In the genomic region with DNA sequence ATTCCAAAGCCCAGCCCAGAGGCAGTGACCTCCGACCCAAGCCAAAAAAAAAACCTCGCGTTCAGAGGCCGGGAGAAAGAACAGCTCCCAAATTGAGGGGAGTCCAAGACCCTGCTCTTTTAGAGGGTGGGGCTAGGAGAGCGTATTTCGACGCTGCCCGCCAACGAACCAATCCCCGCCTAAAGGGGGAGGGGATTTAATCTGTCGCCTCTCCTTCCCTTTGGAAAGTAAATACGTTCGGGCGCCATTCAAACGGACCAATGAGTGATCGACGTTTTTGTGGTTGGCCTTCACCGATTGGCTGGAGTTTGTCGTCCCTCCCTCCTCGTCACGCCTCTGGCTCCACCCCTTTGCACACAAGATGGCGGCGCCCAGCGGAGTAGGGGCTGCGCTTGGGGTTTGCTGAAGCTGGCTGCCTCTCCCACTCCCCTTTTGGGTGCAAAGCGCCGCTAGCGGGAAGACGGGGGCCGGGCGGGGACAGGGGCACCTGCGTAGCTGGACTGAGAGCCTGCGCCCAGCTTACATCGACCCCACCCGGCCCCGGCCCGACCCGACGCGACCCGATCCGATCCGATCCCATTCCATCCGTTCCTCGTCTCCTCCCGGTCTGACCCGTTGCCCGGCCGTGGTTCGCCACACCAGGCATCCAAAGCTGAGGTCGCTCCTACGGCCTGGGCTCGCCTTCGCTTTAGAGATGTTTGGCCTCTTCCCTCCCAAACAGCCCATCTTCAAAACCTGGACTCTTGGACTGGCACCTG, we compare ENCODE assay signal across 8 cellular contexts. TPM values are rescaled to one million over a fixed set of nuclear protein-coding genes. Genes with fewer than 3 reads are reported as not detected.
DNase-seq lines count a peak whose midpoint lies in the region; ATAC-seq, FAIRE-seq and TF ChIP-seq lines count a peak whose summit lies in the region.

A gene (plus strand): TSS at position 355 of the 758 bp plus-strand sequence. CDS start 596 bp downstream, outside the sequence.

- peak within 1 kb of the TSS; percentile 92 to 96 (median 96) for H3K4me3 ChIP-seq in H1 (ENCODE audit: extremely low read depth in 1 of 4, insufficient read depth in 2 of 4, low read depth in 3 of 4, low read length in 4 of 4)

- H3K36me3 ChIP-seq in H1 (ENCODE audit: control insufficient read depth in 2 of 4, insufficient read depth in 4 of 4, low read length in 3 of 4) = peaks cover 0 to 6% (median 2%) of the 10 kb centered on the region in 4 experiments; a peak in 1 of 8 replicates

- peak within 1 kb of the TSS; percentile 35 for H3K4ac ChIP-seq in H1 (replicated peaks; ENCODE audit: insufficient read length, low read depth, low read length)

- peak within 1 kb of the TSS; percentile 45 for H4K5ac ChIP-seq in H1 (ENCODE audit: insufficient read length, low read depth, low read length)

- WGBS in H1 (ENCODE audit: extremely low coverage in 1 of 2, insufficient coverage in 1 of 2, insufficient read length in 1 of 2, insufficient replicate concordance in 2 of 2, low coverage in 1 of 2, low lambda C conversion rate in 2 of 2, missing lambda C conversion rate in 1 of 2), 2 experiments = 1% methylated on average over 25 of the region's 54 CpGs; no CpG with 5 or more reads in 1 of the 2 experiments

- no peak within 1 kb of the TSS for H2AFZ ChIP-seq in H1 (ENCODE audit: low read length)

- POLR2A ChIA-PET in H1 (lab: Charles Lee; ENCODE audit: partially characterized antibody) = interaction anchor here (0.7 to 3.9 kb wide), 8 partner anchors 12 to 240 kb away, joined by 3 to 29 read pairs (median 4); a partner anchor contains a TSS

- H3K4me1 ChIP-seq in H1 (replicated peaks in 1 of 4; ENCODE audit: control insufficient read depth in 3 of 4, insufficient read depth in 4 of 4, low read length in 3 of 4) = peaks cover 4 to 24% (median 18%) of the 10 kb centered on the region in 4 experiments

- H3K27ac Mint-ChIP-seq in memory B cell = peak within 1 kb of the TSS; percentile 94

- no peaks in the 10 kb centered on the region for H3K9me3 Mint-ChIP-seq in memory B cell

- peak within 1 kb of the TSS; percentile 89 for H2BK5ac ChIP-seq in H1 (ENCODE audit: low read depth, low read length)

- peaks cover 5 to 26% of the 10 kb centered on the region in 2 experiments; a peak in 3 of 4 replicates for H3K79me2 ChIP-seq in H1 (ENCODE audit: control insufficient read depth in 1 of 2, insufficient read depth in 2 of 2, low read length in 2 of 2)

- peak within 1 kb of the TSS; percentile 62 for H3K56ac ChIP-seq in H1 (replicated peaks; ENCODE audit: insufficient read length, low read depth, low read length)

- H3K9ac ChIP-seq in H1 (replicated peaks in 1 of 4; ENCODE audit: extremely low read depth in 1 of 4, low read depth in 3 of 4, low read length in 3 of 4) = peak within 1 kb of the TSS; percentile 68 to 97 (median 94)

- H3K79me1 ChIP-seq in H1 (ENCODE audit: low read depth, low read length) = peaks cover 12% of the 10 kb centered on the region

- peak within 1 kb of the TSS; percentile 79; the same call in 1 of the 2 replicates for H2AK5ac ChIP-seq in H1 (ENCODE audit: low read depth, low read length)

- peak within 1 kb of the TSS; percentile 89 for H3K27ac ChIP-seq in H1 (ENCODE audit: low read depth, low read length)

- CTCF ChIA-PET in H1 (lab: Charles Lee; ENCODE audit: partially characterized antibody) = interaction anchor here (0.6 to 20.0 kb wide), 7 partner anchors 14 to 1572 kb away, joined by 3 to 415 read pairs (median 4); a partner anchor contains a TSS

- peak in 1 of 2 experiments; percentile 88; a peak in 2 of 3 replicates for TF ChIP-seq POLR2A in H1 (IDR thresholded peaks at IDR 0.05; ENCODE audit: control extremely low read depth in 1 of 2, low read depth in 2 of 2, low read length in 2 of 2)

- H3K36me3 Mint-ChIP-seq in memory B cell = peaks cover 1% of the 10 kb centered on the region

- DNase-seq in COLO668 (lab: John Stamatoyannopoulos, UW; ENCODE audit: unreplicated experiment) (peak; percentile 93), HT1080 (ENCODE audit: low read depth) (peak; percentile 98), NOMO-1 treated with DMSO at 0.1 percent for 48 hours (lab: John Stamatoyannopoulos, UW; ENCODE audit: unreplicated experiment) (peak; percentile 97), H1 (ENCODE audit: low read depth in 1 of 2, low spot score in 2 of 2) (peak; percentile 95 to 98), memory B cell (ENCODE audit: low spot score in 2 of 2) (peak; percentile 85 to 90)
- DNase-seq in activated CD8-positive, alpha-beta memory T cell treated with anti-CD3 and anti-CD28 coated beads for 48 hours (ENCODE audit: low read depth in 2 of 3, low spot score in 2 of 3) = peak; percentile 80 to 83 (median 81)
- DNase-seq in stimulated activated CD8-positive, alpha-beta memory T cell treated with anti-CD3 and anti-CD28 coated beads, Interleukin-12 subunit alpha, Interleukin-12 subunit beta, amount 100 ng/mL, for 24 hours (ENCODE audit: extremely low read depth) = peak; percentile 78

- peak within 1 kb of the TSS; percentile 38 for H2BK120ac ChIP-seq in H1 (replicated peaks; ENCODE audit: low read depth, low read length)

- peak; percentile 100 for FAIRE-seq in H1 (lab: Jason Lieb, UNC)

- TF ChIP-seq RAD21 in H1 (IDR thresholded peaks at IDR 0.05 in 1 of 2, conservative IDR thresholded peaks at IDR 0.05 in 1 of 2; ENCODE audit: low read depth in 2 of 2, low read length in 2 of 2) = no peak

- peaks cover 5% of the 10 kb centered on the region; the same call in 1 of the 2 replicates for H3K23me2 ChIP-seq in H1 (ENCODE audit: low read depth, low read length)

- H3K4me1 Mint-ChIP-seq in memory B cell = peaks cover 25% of the 10 kb centered on the region

- H4K20me1 ChIP-seq in H1 (replicated peaks in 1 of 2; ENCODE audit: control insufficient read depth in 1 of 2, insufficient read depth in 2 of 2, low read length in 2 of 2) = peaks cover 3 to 11% of the 10 kb centered on the region in 2 experiments

- H4K91ac ChIP-seq in H1 (replicated peaks; ENCODE audit: insufficient read length, low read length) = peak within 1 kb of the TSS; percentile 80

- peak within 1 kb of the TSS; percentile 96 to 98 for H3K4me2 ChIP-seq in H1 (ENCODE audit: insufficient read depth in 1 of 2, low read depth in 2 of 2, low read length in 2 of 2)

- H3K23ac ChIP-seq in H1 (ENCODE audit: insufficient read length) = no peak within 1 kb of the TSS

- H3K9me3 ChIP-seq in H1 (ENCODE audit: insufficient read depth in 2 of 2, low read depth in 1 of 2, low read length in 1 of 2) = no peaks in the 10 kb centered on the region

- no peak within 1 kb of the TSS for H2BK20ac ChIP-seq in H1 (ENCODE audit: low read length)

- H3K27me3 ChIP-seq in H1 (replicated peaks in 1 of 4; ENCODE audit: control insufficient read depth in 3 of 4, extremely low read depth in 1 of 4, insufficient read depth in 3 of 4, low read length in 3 of 4) = peaks cover 3 to 8% (median 6%) of the 10 kb centered on the region in 4 experiments; a peak in 6 of 7 replicates

- no peak for TF ChIP-seq EP300 in H1 (IDR thresholded peaks at IDR 0.05; ENCODE audit: borderline replicate concordance in 1 of 2, low read depth in 2 of 2, low read length in 2 of 2)

- H4K8ac ChIP-seq in H1 (ENCODE audit: extremely low read depth, insufficient read depth, low read length) = peak within 1 kb of the TSS; percentile 97

- peak within 1 kb of the TSS; percentile 97; the same call in 1 of the 2 replicates for H2BK15ac ChIP-seq in H1 (ENCODE audit: low read length)

- no peak for TF ChIP-seq CTCF in H1 (IDR thresholded peaks at IDR 0.05; ENCODE audit: control extremely low read depth in 1 of 3, insufficient read depth in 1 of 3, low read depth in 1 of 3, low read length in 3 of 3)

- ATAC-seq in GM21360 (IDR thresholded peaks at IDR 0.05; ENCODE audit: unreplicated experiment) (peak; percentile 89), memory B cell (ENCODE audit: low read depth) (peak; percentile 96)

- H3K4me3 Mint-ChIP-seq in memory B cell = peak within 1 kb of the TSS; percentile 100

- H3K27me3 Mint-ChIP-seq in memory B cell = peaks cover 11% of the 10 kb centered on the region

- peak within 1 kb of the TSS; percentile 96 for H2BK12ac ChIP-seq in H1 (ENCODE audit: low read depth, low read length)

- no peak within 1 kb of the TSS for H3K18ac ChIP-seq in H1 (ENCODE audit: extremely low read depth, low read length)

- H3K14ac ChIP-seq in H1 (ENCODE audit: insufficient read length) = no peak within 1 kb of the TSS

TF ChIP-seq in H1, 55 proteins besides CTCF, POLR2A, EP300 and RAD21 (continues in another document):
- TF ChIP-seq CBX5 (IDR thresholded peaks at IDR 0.05; ENCODE audit: low read depth, low read length) = no peak
- TF ChIP-seq, protein P1, sequence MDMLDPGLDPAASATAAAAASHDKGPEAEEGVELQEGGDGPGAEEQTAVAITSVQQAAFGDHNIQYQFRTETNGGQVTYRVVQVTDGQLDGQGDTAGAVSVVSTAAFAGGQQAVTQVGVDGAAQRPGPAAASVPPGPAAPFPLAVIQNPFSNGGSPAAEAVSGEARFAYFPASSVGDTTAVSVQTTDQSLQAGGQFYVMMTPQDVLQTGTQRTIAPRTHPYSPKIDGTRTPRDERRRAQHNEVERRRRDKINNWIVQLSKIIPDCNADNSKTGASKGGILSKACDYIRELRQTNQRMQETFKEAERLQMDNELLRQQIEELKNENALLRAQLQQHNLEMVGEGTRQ (IDR thresholded peaks at IDR 0.05; ENCODE audit: low read length) = no peak
- TF ChIP-seq RXRA (IDR thresholded peaks at IDR 0.05; ENCODE audit: insufficient read depth, low read depth, low read length) = no peak
- no peak for TF ChIP-seq BACH1 (IDR thresholded peaks at IDR 0.05; ENCODE audit: low read length)
- TF ChIP-seq PHF8 (conservative IDR thresholded peaks at IDR 0.05; ENCODE audit: low read depth, low read length) = peak; percentile 87
- no peak for TF ChIP-seq RNF2 (IDR thresholded peaks at IDR 0.05; ENCODE audit: borderline replicate concordance, low read depth, low read length, missing control alignments, poor library complexity, severe bottlenecking)
- TF ChIP-seq JUND (IDR thresholded peaks at IDR 0.05; ENCODE audit: low read length) = 0 out of 2 replicates have a peak, but pooled peaks have one; percentile 48
- TF ChIP-seq CEBPB (IDR thresholded peaks at IDR 0.05; ENCODE audit: low read depth, low read length) = no peak
- no peak for TF ChIP-seq TEAD4 (IDR thresholded peaks at IDR 0.05; ENCODE audit: low read depth, low read length)

RNA-seq across cellular contexts. Expression of the gene that starts here (rescaled TPM):
- total RNA-seq in HT1080 (2014; rRNA removed; shearing (Covaris generic)) = 7.6 and 12.1 TPM in 2 replicates
- 63.9 and 65.4 TPM in 2 replicates for polyA plus RNA-seq in HT1080 (2015; cell fraction: cytosol; rRNA removed)
- polyA plus RNA-seq in HT1080 (2015; cell fraction: nucleus; rRNA removed) = 28.5 and 31.9 TPM in 2 replicates
- total RNA-seq in H1 (2021; fragmentation: NEBNext Ultra II Directional; extraction: Animal tissue kit (Norgen Biotek cat#: 25700)) = 82.7 and 86.6 TPM in 2 replicates
- polyA plus RNA-seq in H1 (2011; rRNA removed) = 84.0 and 126 TPM in 2 replicates
- 70.2 TPM for polyA plus RNA-seq in H1 (2011; cell fraction: cytosol; rRNA removed)
- polyA plus RNA-seq in H1 (2011; cell fraction: nucleus; rRNA removed) = 78.5 TPM
- polyA plus RNA-seq in H1 (2012, experiment 1 of 2) = 62.6 to 82.3 TPM (median 76.8 TPM) in 4 replicates
- polyA plus RNA-seq in H1 (2012, experiment 2 of 2) = 108 TPM
- polyA plus RNA-seq in H1 (2013, experiment 1 of 2) = 78.7 TPM
- polyA plus RNA-seq in H1 (2013, experiment 2 of 2) = 85.7 TPM
- polyA minus RNA-seq in H1 (2011; rRNA and poly(A)+ RNA removed) = 91.8 and 114 TPM in 2 replicates
- polyA minus RNA-seq in H1 (2011; cell fraction: cytosol; rRNA and poly(A)+ RNA removed) = 73.1 TPM
- 59.0 TPM for polyA minus RNA-seq in H1 (2011; cell fraction: nucleus; rRNA and poly(A)+ RNA removed)

Comparison
In these comparisons a context has a peak if more than half of its experiments do, and no peak if none do; other contexts are left out.
1. Peak in every context shown above with its lines: DNase-seq, ATAC-seq, H3K4me3 ChIP-seq and H3K27ac ChIP-seq.